ENCODE assay signal across 22 cellular contexts in genomic region chr2:106995560-106995959, GRCh38.
DNase-seq lines count a peak whose midpoint lies in the region; ATAC-seq, FAIRE-seq and TF ChIP-seq lines count a peak whose summit lies in the region.
"Had no signal": no experiment of that assay in that cellular context is flagged by ENCODE, and none has a peak within 500 bp of the region (broad histone marks: within the 10 kb centered on the region; RNA-seq: fewer than 3 reads in every experiment).

No MANE protein-coding gene starts in this region.

- H3K27ac Mint-ChIP-seq in GM23338 (no peak overlapping the region), brain (peak overlapping the region in 3 of 5 experiments; percentile 12 to 96 (median 59)), nephron progenitor cell (no peak overlapping the region)
- H3K27ac Mint-ChIP-seq: activated CD4-positive, alpha-beta memory T cell treated with anti-CD3 and anti-CD28 coated beads for 36 hours; CD8-positive, alpha-beta memory T cell; stimulated activated naive CD8-positive, alpha-beta T cell treated with anti-CD3 and anti-CD28 coated beads, Interleukin-15, Interleukin-2, amounts not matched to agents 100 ng/mL and 50 ng/mL, for 24 hours; WTC11 had no signal

- H3K9me3 Mint-ChIP-seq in GM23338 (peaks cover 3% of the 10 kb centered on the region; the same call in 1 of the 3 replicates), brain (no peaks in the 10 kb centered on the region), nephron progenitor cell (no peaks in the 10 kb centered on the region)
- H3K9me3 Mint-ChIP-seq: activated CD4-positive, alpha-beta memory T cell treated with anti-CD3 and anti-CD28 coated beads for 36 hours had no signal

- ATAC-seq in A549 (no peak), GM23338 (no peak), GM19467 (IDR thresholded peaks at IDR 0.05; ENCODE audit: unreplicated experiment) (no peak)
- ATAC-seq: sciatic nerve, WTC11 had no signal

- peaks cover 8% of the 10 kb centered on the region for H3K4me1 Mint-ChIP-seq in GM23338
- H3K4me1 Mint-ChIP-seq in brain: peaks cover 30% of the 10 kb centered on the region
- peaks cover 53% of the 10 kb centered on the region for H3K4me1 Mint-ChIP-seq in nephron progenitor cell
- H3K4me1 Mint-ChIP-seq: CD8-positive, alpha-beta memory T cell had no signal

- 56% methylated on average over 7 of the region's 7 CpGs for WGBS in A549 (ENCODE audit: missing lambda C conversion rate)
- 33 to 41% (median 34%) methylated on average over 7 of the region's 7 CpGs for WGBS in spleen, 5 donors

- H3K9me2 ChIP-seq in GM23338 (ENCODE audit: insufficient read depth): peaks cover 14% of the 10 kb centered on the region

- H3K9me3 ChIP-seq in A549: no peaks in the 10 kb centered on the region
- peaks cover 0 to 4% (median 0%) of the 10 kb centered on the region in 8 donors for H3K9me3 ChIP-seq in spleen
- H3K9me3 ChIP-seq: SJSA1 had no signal

- H3K4me2 ChIP-seq in A549 (no peak overlapping the region), GM23338 (no peak overlapping the region)
- H3K4me2 ChIP-seq: KMS-11, PC-9 had no signal

- no peaks in the 10 kb centered on the region for H3K36me3 ChIP-seq in GM23338 (ENCODE audit: insufficient read depth)
- no peaks in the 10 kb centered on the region for H3K36me3 ChIP-seq in spleen
- H3K36me3 ChIP-seq: SJSA1 had no signal

- H3K27me3 Mint-ChIP-seq in GM23338 (ENCODE audit: insufficient read depth, low read depth, poor library complexity) (peaks cover 2% of the 10 kb centered on the region), brain (peaks cover 5% of the 10 kb centered on the region), nephron progenitor cell (ENCODE audit: low read depth, poor library complexity) (peaks cover 5% of the 10 kb centered on the region)
- H3K27me3 Mint-ChIP-seq: activated CD4-positive, alpha-beta memory T cell treated with anti-CD3 and anti-CD28 coated beads for 36 hours; CD8-positive, alpha-beta memory T cell; stimulated activated naive CD8-positive, alpha-beta T cell treated with anti-CD3 and anti-CD28 coated beads, Interleukin-15, Interleukin-2, amounts not matched to agents 100 ng/mL and 50 ng/mL, for 24 hours had no signal

- peak overlapping the region; percentile 23; the same call in 1 of the 2 replicates for H2AFZ ChIP-seq in GM23338
- H2AFZ ChIP-seq: PC-9 had no signal

- H3K79me2 ChIP-seq in GM23338 (replicated peaks; ENCODE audit: insufficient read depth): no peaks in the 10 kb centered on the region

- FAIRE-seq in A549 (lab: Jason Lieb, UNC): no peak
- FAIRE-seq: islet of Langerhans, urothelium cell line had no signal

- POLR2A ChIA-PET in A549 (lab: Yijun Ruan, JAX): no interaction called here

- TF ChIP-seq RAD21 in A549 (conservative IDR thresholded peaks at IDR 0.05 in 1 of 2, IDR thresholded peaks at IDR 0.05 in 1 of 2): no peak

- TF ChIP-seq POLR2A in A549 (IDR thresholded peaks at IDR 0.05; ENCODE audit: low read length): no peak
- no peak for TF ChIP-seq POLR2A in spleen (IDR thresholded peaks at IDR 0.05)

- H3K4me3 ChIP-seq in A549 (no peak overlapping the region), GM23338 (no peak overlapping the region), spleen (no peak overlapping the region), coronary artery (no peak overlapping the region)
- H3K4me3 ChIP-seq: lung, PC-9, SJSA1 had no signal

- peaks cover 33% of the 10 kb centered on the region for H3K4me1 ChIP-seq in A549
- H3K4me1 ChIP-seq in GM23338 (ENCODE audit: insufficient read depth): no peaks in the 10 kb centered on the region
- H3K4me1 ChIP-seq in spleen: no peaks in the 10 kb centered on the region

- H3F3A ChIP-seq in GM23338 (replicated peaks; ENCODE audit: low read depth): no peaks in the 10 kb centered on the region

- H3K27me3 ChIP-seq in GM23338 (ENCODE audit: insufficient read depth): no peaks in the 10 kb centered on the region
- H3K27me3 ChIP-seq in spleen (replicated peaks in 1 of 7): no peaks in the 10 kb centered on the region

- H3K4me3 Mint-ChIP-seq in GM23338: no peak overlapping the region
- H3K4me3 Mint-ChIP-seq in brain: peak overlapping the region in 1 of 5 experiments; percentile 60
- H3K4me3 Mint-ChIP-seq in nephron progenitor cell: peak overlapping the region; percentile 24
- H3K4me3 Mint-ChIP-seq: activated CD4-positive, alpha-beta memory T cell treated with anti-CD3 and anti-CD28 coated beads for 36 hours; CD8-positive, alpha-beta memory T cell; stimulated activated naive CD8-positive, alpha-beta T cell treated with anti-CD3 and anti-CD28 coated beads, Interleukin-15, Interleukin-2, amounts not matched to agents 100 ng/mL and 50 ng/mL, for 24 hours; WTC11 had no signal

- intact Hi-C loops in spleen (cut with DNase I; ENCODE audit: low total_unique reads): no loop called here

- TF ChIP-seq CTCF in A549 (IDR thresholded peaks at IDR 0.05): no peak
- TF ChIP-seq CTCF in GM23338 (conservative IDR thresholded peaks at IDR 0.05; ENCODE audit: low read depth in 2 of 2): no peak
- TF ChIP-seq CTCF in brain (conservative IDR thresholded peaks at IDR 0.05): no peak
- no peak for TF ChIP-seq CTCF in nephron progenitor cell (IDR thresholded peaks at IDR 0.05)
- no peak for TF ChIP-seq CTCF in spleen (IDR thresholded peaks at IDR 0.05 in 8 of 11, conservative IDR thresholded peaks at IDR 0.05 in 3 of 11)
- TF ChIP-seq CTCF in coronary artery (IDR thresholded peaks at IDR 0.05): no peak

- no peaks in the 10 kb centered on the region for H4K20me1 ChIP-seq in GM23338 (replicated peaks; ENCODE audit: insufficient read depth)

- no peak for DNase-seq in A549 (ENCODE audit: low read depth in 1 of 2, low spot score in 1 of 2)
- no peak for DNase-seq in GM23338 (ENCODE audit: low spot score)
- no peak for DNase-seq in nephron progenitor cell
- no peak for DNase-seq in spleen
- no peak for DNase-seq in kidney tubule cell (ENCODE audit: low spot score)
- DNase-seq in coronary artery (ENCODE audit: low spot score): no peak
- DNase-seq: activated CD4-positive, alpha-beta memory T cell treated with anti-CD3 and anti-CD28 coated beads for 36 hours; activated T-cell treated with anti-CD3 and anti-CD28 coated beads for 4 hours; CD8-positive, alpha-beta memory T cell; hippocampal formation; MV-4-11; PC-9 had no signal

- CTCF ChIA-PET in A549 (lab: Yijun Ruan, JAX): no interaction called here

- TF ChIP-seq EP300 in A549 (IDR thresholded peaks at IDR 0.05): no peak

- H3K36me3 Mint-ChIP-seq in GM23338 (ENCODE audit: low read depth) (no peaks in the 10 kb centered on the region), brain (no peaks in the 10 kb centered on the region), nephron progenitor cell (ENCODE audit: low read depth) (no peaks in the 10 kb centered on the region)
- H3K36me3 Mint-ChIP-seq: activated CD4-positive, alpha-beta memory T cell treated with anti-CD3 and anti-CD28 coated beads for 36 hours; CD8-positive, alpha-beta memory T cell; WTC11 had no signal

- H3K27ac ChIP-seq in A549 (peak overlapping the region; percentile 8 to 80; a peak in 4 of 6 replicates), GM23338 (ENCODE audit: low read depth) (no peak overlapping the region), spleen (no peak overlapping the region), coronary artery (no peak overlapping the region)
- H3K27ac ChIP-seq: KMS-11, PC-9, SJSA1 had no signal

TF ChIP-seq in A549, 52 proteins besides CTCF, POLR2A, EP300 and RAD21:
- TF ChIP-seq ESRRA (IDR thresholded peaks at IDR 0.05; ENCODE audit: borderline replicate concordance, low read length) (no peak), HOXA7 (CRISPR knock-in tag; IDR thresholded peaks at IDR 0.05) (no peak), ZC3H11A (IDR thresholded peaks at IDR 0.05) (no peak), ELK1 (IDR thresholded peaks at IDR 0.05; ENCODE audit: low read depth, low read length) (no peak)

Comparison
In these comparisons a context has a peak if more than half of its experiments do, and no peak if none do; other contexts are left out.
1. H3K27ac ChIP-seq: peak in A549 (2 of 2); none in GM23338 (single experiment), spleen (0 of 8) and coronary artery (0 of 2).
2. H3K27ac Mint-ChIP-seq: peak in brain (3 of 5); none in GM23338 (single experiment) and nephron progenitor cell (single experiment).